ENCODE assay signal across 8 cellular contexts in genomic region chr1:73674945-73675561, GRCh38.
DNase-seq lines count a peak whose midpoint lies in the region; ATAC-seq and TF ChIP-seq lines count a peak whose summit lies in the region.

No MANE protein-coding gene starts in this region.

- H3K27me3 Mint-ChIP-seq in endothelial cell (ENCODE audit: unreplicated experiment): peaks cover 3% of the 10 kb centered on the region

- TF ChIP-seq CTCF in endothelial cell (IDR thresholded peaks at IDR 0.05; ENCODE audit: unreplicated experiment) (peak; percentile 63), retinal pigment epithelial cell (conservative IDR thresholded peaks at IDR 0.05; ENCODE audit: low read depth, low read length) (peak; percentile 58)

- DNase-seq in NCI-H510A treated with DMSO at 0.1 percent for 48 hours (lab: John Stamatoyannopoulos, UW) (peak; percentile 85), NCI-H510A (lab: John Stamatoyannopoulos, UW) (no peak), NCI-H774 (lab: John Stamatoyannopoulos, UW) (peak; percentile 2), endothelial cell (ENCODE audit: low spot score) (no peak), retinal pigment epithelial cell (ENCODE audit: low read depth) (no peak), RPMI8226 (no peak)

- H3K4me3 Mint-ChIP-seq in endothelial cell (ENCODE audit: unreplicated experiment): no peak overlapping the region

- H3K9me3 Mint-ChIP-seq in endothelial cell (ENCODE audit: unreplicated experiment): no peaks in the 10 kb centered on the region

- no peaks in the 10 kb centered on the region for H3K4me1 Mint-ChIP-seq in endothelial cell (ENCODE audit: unreplicated experiment)

- ATAC-seq in HG03342 (IDR thresholded peaks at IDR 0.05; ENCODE audit: unreplicated experiment): peak; percentile 84
- no peak for ATAC-seq in GM21737 (IDR thresholded peaks at IDR 0.05; ENCODE audit: unreplicated experiment)

- no peak overlapping the region for H3K4me3 ChIP-seq in retinal pigment epithelial cell (ENCODE audit: low read length)

- H3K27ac Mint-ChIP-seq in endothelial cell (ENCODE audit: unreplicated experiment): no peak overlapping the region

- H3K36me3 Mint-ChIP-seq in endothelial cell (ENCODE audit: low read depth, unreplicated experiment): no peaks in the 10 kb centered on the region

Comparison
In these comparisons a context has a peak if more than half of its experiments do, and no peak if none do; other contexts are left out.
1. DNase-seq: peak in NCI-H510A treated with DMSO at 0.1 percent for 48 hours (single experiment) and NCI-H774 (single experiment); none in NCI-H510A (single experiment), endothelial cell (single experiment), retinal pigment epithelial cell (single experiment) and RPMI8226 (single experiment).